ENCODE assay signal across 15 cellular contexts in genomic region chr18:9757851-9758587, GRCh38. TPM values are rescaled to one million over a fixed set of nuclear protein-coding genes. Genes with fewer than 3 reads are reported as not detected.
DNase-seq lines count a peak whose midpoint lies in the region; ATAC-seq, FAIRE-seq and TF ChIP-seq lines count a peak whose summit lies in the region.
"Had no signal": no experiment of that assay in that cellular context is flagged by ENCODE, and none has a peak within 500 bp of the region (broad histone marks: within the 10 kb centered on the region; RNA-seq: fewer than 3 reads in every experiment).

No MANE protein-coding gene starts in this region.

- no peak overlapping the region for H3K4me3 Mint-ChIP-seq in naive thymus-derived CD4-positive, alpha-beta T cell
- H3K4me3 Mint-ChIP-seq: activated naive CD8-positive, alpha-beta T cell treated with anti-CD3 and anti-CD28 coated beads, Interleukin-2, amount 10 ng/mL, durations not matched to agents 7 days and 5 days had no signal

- peaks cover 25 to 38% of the 10 kb centered on the region in 2 experiments for H3K4me1 ChIP-seq in K562 (replicated peaks in 1 of 2; ENCODE audit: control insufficient read depth in 2 of 2, insufficient read depth in 2 of 2, low read length in 2 of 2)
- no peaks in the 10 kb centered on the region for H3K4me1 ChIP-seq in naive thymus-derived CD4-positive, alpha-beta T cell (ENCODE audit: control insufficient read depth in 2 of 2, insufficient read depth in 2 of 2, low read length in 2 of 2)
- no peaks in the 10 kb centered on the region for H3K4me1 ChIP-seq in testis
- no peaks in the 10 kb centered on the region for H3K4me1 ChIP-seq in HepG2 (ENCODE audit: insufficient read depth, low read length)
- H3K4me1 ChIP-seq: left ventricle myocardium inferior had no signal

- TF ChIP-seq POLR2A in K562 (conservative IDR thresholded peaks at IDR 0.05) (no peak), GM12892 (IDR thresholded peaks at IDR 0.05; ENCODE audit: low read depth, low read length) (no peak), testis (IDR thresholded peaks at IDR 0.05) (no peak), HepG2 (IDR thresholded peaks at IDR 0.05; ENCODE audit: insufficient read depth in 1 of 2, low read depth in 2 of 2, low read length in 2 of 2) (no peak)

- CTCF ChIA-PET in K562 (lab: Yijun Ruan, JAX; ENCODE audit: low intra/inter-chr PET ratio): no interaction called here
- CTCF ChIA-PET in naive thymus-derived CD4-positive, alpha-beta T cell (lab: Charles Lee): no interaction called here
- CTCF ChIA-PET in HepG2 (lab: Yijun Ruan, JAX; ENCODE audit: low intra/inter-chr PET ratio, low total read pairs): no interaction called here

- no peak for FAIRE-seq in K562 (lab: Jason Lieb, UNC)
- FAIRE-seq in GM12892 (lab: Jason Lieb, UNC): no peak
- FAIRE-seq in HepG2 (lab: Jason Lieb, UNC): no peak
- FAIRE-seq: TTC549 had no signal

- TF ChIP-seq RAD21 in K562 (CRISPR knock-in tag; conservative IDR thresholded peaks at IDR 0.05 in 1 of 2, IDR thresholded peaks at IDR 0.05 in 1 of 2) (peak; percentile 14 to 19; a peak in 2 of 4 replicates), HepG2 (CRISPR knock-in tag; IDR thresholded peaks at IDR 0.05) (no peak)

- H3K9me3 ChIP-seq in K562 (replicated peaks; ENCODE audit: control insufficient read depth, insufficient read depth, low read depth, low read length): 0 out of 2 replicates have a peak, but pooled peaks cover under 1% of the 10 kb centered on the region
- H3K9me3 ChIP-seq in naive thymus-derived CD4-positive, alpha-beta T cell (ENCODE audit: control insufficient read depth in 2 of 3, low read length in 3 of 3): no peaks in the 10 kb centered on the region
- H3K9me3 ChIP-seq in testis: no peaks in the 10 kb centered on the region
- no peaks in the 10 kb centered on the region for H3K9me3 ChIP-seq in HepG2 (ENCODE audit: low read length)

- H3K4me2 ChIP-seq in K562 (ENCODE audit: insufficient read depth, low read length) (peak overlapping the region; percentile 71), HepG2 (ENCODE audit: low read depth, low read length) (no peak overlapping the region)

- no peaks in the 10 kb centered on the region for H3K27me3 ChIP-seq in K562 (ENCODE audit: control insufficient read depth in 2 of 2, insufficient read depth in 2 of 2, low read length in 2 of 2)
- no peaks in the 10 kb centered on the region for H3K27me3 ChIP-seq in naive thymus-derived CD4-positive, alpha-beta T cell (ENCODE audit: control insufficient read depth in 2 of 2, insufficient read depth in 2 of 2, low read length in 2 of 2)
- no peaks in the 10 kb centered on the region for H3K27me3 ChIP-seq in testis
- H3K27me3 ChIP-seq in HepG2 (ENCODE audit: control insufficient read depth in 1 of 2, insufficient read depth in 2 of 2, low read length in 2 of 2): peaks cover 0 to 3% of the 10 kb centered on the region in 2 experiments; a peak in 1 of 5 replicates

- H3K4me3 ChIP-seq in K562 (no peak overlapping the region), testis (no peak overlapping the region), HepG2 (replicated peaks in 1 of 3; ENCODE audit: insufficient read depth in 1 of 3, low read depth in 2 of 3, low read length in 3 of 3) (no peak overlapping the region)
- H3K4me3 ChIP-seq in naive thymus-derived CD4-positive, alpha-beta T cell (ENCODE audit: low read length): no peak overlapping the region
- H3K4me3 ChIP-seq: left ventricle myocardium inferior had no signal

- H3K4me1 Mint-ChIP-seq in naive thymus-derived CD4-positive, alpha-beta T cell: peaks cover 0 to 10% (median 0%) of the 10 kb centered on the region in 7 donors

- H3K9me1 ChIP-seq in K562 (ENCODE audit: control insufficient read depth, insufficient read depth, low read length): no peaks in the 10 kb centered on the region

- H3K27ac ChIP-seq in K562 (ENCODE audit: extremely low read depth, low read depth, low read length) (peak overlapping the region; percentile 60; the same call in 2 of the 3 replicates), testis (no peak overlapping the region), HepG2 (ENCODE audit: extremely low read length, insufficient read depth, low read length) (no peak overlapping the region)
- H3K27ac ChIP-seq in naive thymus-derived CD4-positive, alpha-beta T cell (ENCODE audit: low read depth, low read length): no peak overlapping the region
- H3K27ac ChIP-seq: left ventricle myocardium inferior had no signal

- no peaks in the 10 kb centered on the region for H3K36me3 Mint-ChIP-seq in naive thymus-derived CD4-positive, alpha-beta T cell
- H3K36me3 Mint-ChIP-seq: activated naive CD8-positive, alpha-beta T cell treated with anti-CD3 and anti-CD28 coated beads, Interleukin-2, amount 10 ng/mL, durations not matched to agents 7 days and 5 days had no signal

- in situ Hi-C loops in K562 (cut with MboI) (no loop called here), HepG2 (cut with HindIII; ENCODE audit: extremely low pct_ligation_motif_present, low pct_unique_long_range_greater_than_20kb) (no loop called here)

- 36% methylated on average over 17 of the region's 17 CpGs for WGBS in K562 (ENCODE audit: insufficient coverage, low coverage, missing lambda C conversion rate)
- WGBS in testis, 2 donors: 76 to 88% methylated on average over 12 to 17 of the region's 17 CpGs
- WGBS in HepG2 (ENCODE audit: low lambda C conversion rate): 79% methylated on average over 17 of the region's 17 CpGs

- H3K9ac ChIP-seq in K562 (ENCODE audit: insufficient read depth in 1 of 2, low read depth in 2 of 2, low read length in 2 of 2) (peak overlapping the region; percentile 24 to 72; a peak in 2 of 4 replicates), HepG2 (ENCODE audit: insufficient read depth, low read depth, low read length) (no peak overlapping the region)

- DNase-seq in AML-193 (lab: John Stamatoyannopoulos, UW) (peak; percentile 38 to 52), M059J (ENCODE audit: low read depth) (peak; percentile 71), K562 (ENCODE audit: extremely low read depth in 1 of 4, low spot score in 3 of 4) (peak; percentile 29 to 55 (median 36)), GM12892 (ENCODE audit: insufficient read length) (no peak), testis (no peak), HepG2 (ENCODE audit: low spot score) (no peak)
- no peak for DNase-seq in naive thymus-derived CD4-positive, alpha-beta T cell
- DNase-seq: activated naive CD8-positive, alpha-beta T cell treated with anti-CD3 and anti-CD28 coated beads, Interleukin-2, amount 10 ng/mL, durations not matched to agents 7 days and 5 days; glutamatergic neuron; Karpas-422; left ventricle myocardium inferior; occipital lobe; PC-3 had no signal

- peak overlapping the region; percentile 83 for H2AFZ ChIP-seq in K562 (ENCODE audit: low read depth, low read length)
- no peak overlapping the region for H2AFZ ChIP-seq in HepG2 (ENCODE audit: low read length)

- H3K36me3 ChIP-seq in K562 (ENCODE audit: control insufficient read depth, insufficient read depth, low read length) (no peaks in the 10 kb centered on the region; the same call in 2 of the 3 replicates), testis (ENCODE audit: low read depth, missing control alignments) (no peaks in the 10 kb centered on the region), HepG2 (replicated peaks in 1 of 2; ENCODE audit: control insufficient read depth in 1 of 2, insufficient read depth in 2 of 2, low read length in 2 of 2) (no peaks in the 10 kb centered on the region)
- H3K36me3 ChIP-seq in naive thymus-derived CD4-positive, alpha-beta T cell (ENCODE audit: control insufficient read depth in 2 of 3, insufficient read depth in 3 of 3, low read length in 3 of 3): no peaks in the 10 kb centered on the region
- H3K36me3 ChIP-seq: left ventricle myocardium inferior had no signal

- peak; percentile 54 for ATAC-seq in K562
- ATAC-seq in naive thymus-derived CD4-positive, alpha-beta T cell: peak; percentile 38
- ATAC-seq in HG03439 (IDR thresholded peaks at IDR 0.05; ENCODE audit: unreplicated experiment): no peak
- no peak for ATAC-seq in HepG2
- ATAC-seq: PC-3 had no signal

- POLR2A ChIA-PET in K562 (lab: Yijun Ruan, JAX): no interaction called here
- POLR2A ChIA-PET in naive thymus-derived CD4-positive, alpha-beta T cell (lab: Charles Lee): no interaction called here
- POLR2A ChIA-PET in HepG2 (lab: Yijun Ruan, JAX): no interaction called here

- no peak for TF ChIP-seq CTCF in K562 (IDR thresholded peaks at IDR 0.05 in 2 of 3, conservative IDR thresholded peaks at IDR 0.05 in 1 of 3; ENCODE audit: insufficient read depth in 2 of 3, low read depth in 1 of 3, low read length in 3 of 3)
- no peak for TF ChIP-seq CTCF in testis (IDR thresholded peaks at IDR 0.05)
- no peak for TF ChIP-seq CTCF in HepG2 (CRISPR knock-in tag; IDR thresholded peaks at IDR 0.05)

- H3K27ac Mint-ChIP-seq in naive thymus-derived CD4-positive, alpha-beta T cell: peak overlapping the region in 1 of 9 donors; percentile 5
- H3K27ac Mint-ChIP-seq: activated naive CD8-positive, alpha-beta T cell treated with anti-CD3 and anti-CD28 coated beads, Interleukin-2, amount 10 ng/mL, durations not matched to agents 7 days and 5 days had no signal

- peaks cover 42% of the 10 kb centered on the region for H3K79me2 ChIP-seq in K562 (ENCODE audit: control insufficient read depth, insufficient read depth, low read length)
- no peaks in the 10 kb centered on the region for H3K79me2 ChIP-seq in HepG2 (ENCODE audit: insufficient read depth, low read length)

- TF ChIP-seq EP300 in K562 (IDR thresholded peaks at IDR 0.05; ENCODE audit: low read length): peak; percentile 35; the same call in 1 of the 2 replicates
- no peak for TF ChIP-seq EP300 in HepG2 (IDR thresholded peaks at IDR 0.05; ENCODE audit: low read depth in 2 of 2, low read length in 2 of 2)
- TF ChIP-seq EP300 in HepG2 (CRISPR knock-in tag; IDR thresholded peaks at IDR 0.05; ENCODE audit: borderline replicate concordance): no peak

- BruUV-seq in K562 (replicated peaks; lab: Mats Ljungman, UMichigan) (no TSS peak), HepG2 (replicated peaks; lab: Mats Ljungman, UMichigan) (no TSS peak)

- intact Hi-C loops in K562 (cut with micrococcal nuclease): no loop called here
- intact Hi-C loops in naive thymus-derived CD4-positive, alpha-beta T cell (cut with micrococcal nuclease): no loop called here
- intact Hi-C loops in testis (cut with DNase I; ENCODE audit: low total_unique reads): no loop called here
- intact Hi-C loops in HepG2 (cut with micrococcal nuclease; ENCODE audit: unreplicated experiment): no loop called here

- H3K27me3 Mint-ChIP-seq in naive thymus-derived CD4-positive, alpha-beta T cell: peaks cover 12 to 33% (median 20%) of the 10 kb centered on the region in 5 donors

- H3K9me3 Mint-ChIP-seq in naive thymus-derived CD4-positive, alpha-beta T cell: peaks cover 0 to 1% (median 0%) of the 10 kb centered on the region in 11 donors

- no peaks in the 10 kb centered on the region for H4K20me1 ChIP-seq in K562 (replicated peaks; ENCODE audit: control insufficient read depth, insufficient read depth, low read length)
- H4K20me1 ChIP-seq in HepG2 (ENCODE audit: insufficient read depth, low read length): no peaks in the 10 kb centered on the region

RNA-seq across cellular contexts. Expression of gene RAB31, which starts 49.9 kb away (rescaled TPM):
- 36.8 and 53.6 TPM in 2 replicates for total RNA-seq in M059J (2014; rRNA removed; shearing (Covaris generic))
- 62.1 and 65.0 TPM in 2 replicates for total RNA-seq in K562 (2011; cell fraction: chromatin; rRNA removed; ENCODE audit: low replicate concordance)
- 26.5 and 31.9 TPM in 2 replicates for total RNA-seq in K562 (2011; cell fraction: nucleolus; rRNA removed)
- total RNA-seq in K562 (2011; cell fraction: nucleoplasm; rRNA removed): 43.2 and 112 TPM in 2 replicates
- total RNA-seq in K562 (2014; rRNA removed) (34.9 and 43.1 TPM in 2 replicates), K562 (2014; rRNA removed; fragmentation: Illumina TruSeq; extraction: Trizol) (44.1 and 51.7 TPM in 2 replicates), K562 (2015; rRNA removed; fragmentation: Illumina TruSeq; extraction: Trizol) (36.8 and 41.3 TPM in 2 replicates), K562 (2021) (57.7 and 66.1 TPM in 2 replicates), testis (100 to 1,000 TPM in 1 of 2 donors, 10 to 100 TPM in 1; 75.9 to 110 TPM), HepG2 (2016; rRNA removed; fragmentation: Illumina TruSeq; extraction: Trizol) (1.7 and 3.6 TPM in 2 replicates)
- polyA plus RNA-seq in K562 (2011; rRNA removed) (32.8 and 70.4 TPM in 2 replicates), K562 (2014; fragmentation: Illumina TruSeq; extraction: Trizol) (47.9 and 50.9 TPM in 2 replicates), K562 (2014; fragmentation: Nextera tagmentation; extraction: Ambion mirVana) (10 to 100 TPM; 20.7 to 25.6 TPM), K562 (2014; rRNA removed) (25.6 and 29.0 TPM in 2 replicates), testis (ENCODE audit: insufficient read depth, low read depth, low replicate concordance) (81.5 TPM), HepG2 (2011; rRNA removed) (0.73 and 1.1 TPM in 2 replicates)
- 26.1 and 28.8 TPM in 2 replicates for polyA plus RNA-seq in K562 (2011; cell fraction: cytosol; rRNA removed)
- 33.7 and 65.3 TPM in 2 replicates for polyA plus RNA-seq in K562 (2011; cell fraction: nucleus; rRNA removed)
- polyA plus RNA-seq in K562 (2012): 37.3 and 45.1 TPM in 2 replicates
- polyA minus RNA-seq in K562 (2011; rRNA and poly(A)+ RNA removed): 89.7 and 166 TPM in 2 replicates
- 27.4 and 41.0 TPM in 2 replicates for polyA minus RNA-seq in K562 (2011; cell fraction: cytosol; rRNA and poly(A)+ RNA removed)
- 32.4 and 49.9 TPM in 2 replicates for polyA minus RNA-seq in K562 (2011; cell fraction: nucleus; rRNA and poly(A)+ RNA removed)
- total RNA-seq in naive thymus-derived CD4-positive, alpha-beta T cell: 10 to 100 TPM in 1 of 5 experiments, 1 to 10 TPM in 4; 1.1 to 48.6 (median 2.3) TPM
- under 1 TPM; 0.41 to 0.76 TPM for polyA plus RNA-seq in naive thymus-derived CD4-positive, alpha-beta T cell
- 26.4 TPM for polyA plus RNA-seq in GM12892 (2012; ENCODE audit: missing spikeins)
- total RNA-seq in HepG2 (2016; cell fraction: cytosol; rRNA removed; fragmentation: Illumina TruSeq; extraction: Trizol; ENCODE audit: low read depth): 1.4 and 2.6 TPM in 2 replicates
- total RNA-seq in HepG2 (2016; cell fraction: insoluble cytoplasmic fraction; rRNA removed; fragmentation: Illumina TruSeq; extraction: Trizol): 2.9 TPM in 2 replicates
- 3.1 and 3.4 TPM in 2 replicates for total RNA-seq in HepG2 (2016; cell fraction: membrane; rRNA removed; fragmentation: Illumina TruSeq; extraction: Trizol)
- 1.4 and 2.6 TPM in 2 replicates for total RNA-seq in HepG2 (2016; cell fraction: nucleus; rRNA removed; fragmentation: Illumina TruSeq; extraction: Trizol)
- polyA plus RNA-seq in HepG2 (2011; cell fraction: cytosol; rRNA removed): 0.24 and 1.2 TPM in 2 replicates
- 8.7 and 12.9 TPM in 2 replicates for polyA plus RNA-seq in HepG2 (2011; cell fraction: nucleus; rRNA removed)
- polyA plus RNA-seq in HepG2 (2012): 0.38 and 2.1 TPM in 2 replicates
- 4.4 and 5.7 TPM in 2 replicates for polyA plus RNA-seq in HepG2 (2016; cell fraction: cytosol; fragmentation: Illumina TruSeq; extraction: Trizol; ENCODE audit: low read depth)
- polyA plus RNA-seq in HepG2 (2016; cell fraction: insoluble cytoplasmic fraction; fragmentation: Illumina TruSeq; extraction: Trizol; ENCODE audit: low read depth): 3.7 TPM in 2 replicates
- 2.6 and 3.5 TPM in 2 replicates for polyA plus RNA-seq in HepG2 (2016; cell fraction: membrane; fragmentation: Illumina TruSeq; extraction: Trizol; ENCODE audit: low read depth)
- 2.9 and 3.0 TPM in 2 replicates for polyA plus RNA-seq in HepG2 (2016; cell fraction: nucleus; fragmentation: Illumina TruSeq; extraction: Trizol; ENCODE audit: insufficient read depth, low read depth)
- polyA minus RNA-seq in HepG2 (2011; rRNA and poly(A)+ RNA removed; ENCODE audit: low replicate concordance): 1.9 and 153 TPM in 2 replicates
- 2.8 and 4.2 TPM in 2 replicates for polyA minus RNA-seq in HepG2 (2011; cell fraction: cytosol; rRNA and poly(A)+ RNA removed)
- 5.3 and 5.5 TPM in 2 replicates for polyA minus RNA-seq in HepG2 (2011; cell fraction: nucleus; rRNA and poly(A)+ RNA removed)

Comparison
In these comparisons a context has a peak if more than half of its experiments do, and no peak if none do; other contexts are left out.
1. DNase-seq: peak in AML-193 (2 of 2), M059J (single experiment) and K562 (4 of 4); none in naive thymus-derived CD4-positive, alpha-beta T cell (0 of 9), GM12892 (single experiment), testis (single experiment) and HepG2 (single experiment).
2. ATAC-seq: peak in K562 (single experiment) and naive thymus-derived CD4-positive, alpha-beta T cell (single experiment); none in HG03439 (single experiment) and HepG2 (single experiment).